ENCODE assay signal across 15 cellular contexts in genomic region chr11:111697910-111698309, GRCh38.
DNase-seq lines count a peak whose midpoint lies in the region; ATAC-seq lines count a peak whose summit lies in the region.
"Had no signal": no experiment of that assay in that cellular context is flagged by ENCODE, and none has a peak within 500 bp of the region (broad histone marks: within the 10 kb centered on the region; RNA-seq: fewer than 3 reads in every experiment).

No MANE protein-coding gene starts in this region.

- in situ Hi-C loops in KBM-7 (cut with MboI; ENCODE audit: low pct_unique_long_range_greater_than_20kb, low sequenced_read_pairs): no loop called here

- ATAC-seq in GM18861 (IDR thresholded peaks at IDR 0.05; ENCODE audit: unreplicated experiment): peak; percentile 71
- ATAC-seq in GM21786 (IDR thresholded peaks at IDR 0.05; ENCODE audit: unreplicated experiment): peak; percentile 61
- ATAC-seq in HG03378 (IDR thresholded peaks at IDR 0.05; ENCODE audit: unreplicated experiment): peak; percentile 73
- ATAC-seq in HG02763 (IDR thresholded peaks at IDR 0.05; ENCODE audit: unreplicated experiment): no peak
- ATAC-seq: activated CD8-positive, alpha-beta T cell treated with anti-CD3 and anti-CD28 coated beads for 36 hours; Panc1; stimulated activated naive CD8-positive, alpha-beta T cell treated with anti-CD3 and anti-CD28 coated beads, Interleukin-15, amount 100 ng/mL, for 72 hours had no signal

- peak; percentile 45 for DNase-seq in renal cortical epithelial cell (ENCODE audit: low read depth)
- no peak for DNase-seq in KBM-7
- DNase-seq in medulla oblongata (ENCODE audit: extremely low spot score): no peak
- no peak for DNase-seq in NCI-H748 treated with DMSO at 0.1 percent for 48 hours (lab: John Stamatoyannopoulos, UW)
- DNase-seq: activated CD8-positive, alpha-beta T cell treated with anti-CD3 and anti-CD28 coated beads for 36 hours; CD4-positive, alpha-beta T cell; esophagus squamous epithelium; NCI-H226; stimulated activated CD4-positive, alpha-beta T cell treated with anti-CD3 and anti-CD28 coated beads, Interleukin-2, amount 100 ng/mL, for 48 hours; stimulated activated naive CD8-positive, alpha-beta T cell treated with anti-CD3 and anti-CD28 coated beads, Interleukin-15, amount 100 ng/mL, for 72 hours had no signal
